In the genomic region with DNA sequence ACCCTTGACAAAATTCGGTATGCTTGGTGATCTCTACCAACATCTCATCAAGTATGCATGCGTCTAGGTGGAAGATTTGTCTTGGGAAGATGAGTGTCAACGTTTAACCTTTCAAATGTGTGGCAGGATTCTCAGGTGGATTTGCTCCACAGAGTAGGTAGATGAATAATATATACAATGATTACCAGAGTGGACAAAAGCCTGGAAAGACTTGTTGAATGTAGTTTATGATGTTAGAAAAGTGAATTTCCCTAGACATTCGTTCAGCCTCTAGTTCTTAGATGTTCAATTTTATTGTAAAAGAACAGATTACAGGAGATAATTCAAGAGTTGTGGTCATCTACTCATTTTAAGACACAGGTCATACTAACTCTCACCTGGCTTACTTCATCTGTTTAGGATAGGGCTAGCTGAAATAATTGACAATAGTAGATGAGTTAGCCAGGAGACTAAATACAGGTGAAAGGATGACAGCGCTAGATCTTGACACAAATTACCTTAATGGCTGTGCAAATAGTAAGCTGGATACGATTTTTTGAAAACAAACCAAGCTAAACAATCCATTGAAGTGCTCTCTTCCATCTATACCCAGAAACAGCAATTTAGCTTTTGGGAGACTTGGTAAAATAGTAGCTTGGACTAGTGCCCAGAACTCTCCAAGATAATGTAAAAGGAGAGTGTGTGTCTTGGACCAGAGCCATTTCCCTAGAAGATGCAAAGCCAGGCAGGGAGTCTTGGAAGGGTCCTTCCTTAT, we compare ENCODE assay signal across 11 cellular contexts.
DNase-seq lines count a peak whose midpoint lies in the region; ATAC-seq and TF ChIP-seq lines count a peak whose summit lies in the region.
"Had no signal": no experiment of that assay in that cellular context is flagged by ENCODE, and none has a peak within 500 bp of the region (broad histone marks: within the 10 kb centered on the region; RNA-seq: fewer than 3 reads in every experiment).

No MANE protein-coding gene starts in this region.

- H3K9me2 ChIP-seq in PC-3 (replicated peaks; ENCODE audit: low read length) (no peaks in the 10 kb centered on the region), hepatocyte (replicated peaks; ENCODE audit: insufficient read depth) (no peaks in the 10 kb centered on the region)

- no peak overlapping the region for H3K27ac ChIP-seq in PC-3 (ENCODE audit: low read length)
- H3K27ac ChIP-seq in hepatocyte = no peak overlapping the region
- H3K27ac ChIP-seq in suprapubic skin = no peak overlapping the region
- H3K27ac ChIP-seq: ascending aorta had no signal

- no peak for ATAC-seq in PC-3
- ATAC-seq in HG02763 (IDR thresholded peaks at IDR 0.05; ENCODE audit: unreplicated experiment) = no peak
- ATAC-seq in GM21737 (IDR thresholded peaks at IDR 0.05; ENCODE audit: unreplicated experiment) = no peak
- ATAC-seq: naive thymus-derived CD4-positive, alpha-beta T cell had no signal

- H3K36me3 ChIP-seq in PC-3 (ENCODE audit: low read depth, low read length) = no peaks in the 10 kb centered on the region
- no peaks in the 10 kb centered on the region for H3K36me3 ChIP-seq in hepatocyte (replicated peaks; ENCODE audit: insufficient read depth, low read depth)
- H3K36me3 ChIP-seq in suprapubic skin = no peaks in the 10 kb centered on the region
- H3K36me3 ChIP-seq: ascending aorta had no signal

- intact Hi-C loops in PC-3 (cut with micrococcal nuclease) (loop anchor here (5.0 kb wide), 2 partner anchors 163 to 863 kb away; no protein-coding TSS in a partner anchor), posterior vena cava (cut with DNase I) (no loop called here)

- peaks cover 39% of the 10 kb centered on the region for H3K27me3 ChIP-seq in PC-3 (ENCODE audit: low read length)
- H3K27me3 ChIP-seq in hepatocyte = no peaks in the 10 kb centered on the region
- H3K27me3 ChIP-seq in suprapubic skin = no peaks in the 10 kb centered on the region
- H3K27me3 ChIP-seq: ascending aorta had no signal

- no peak for TF ChIP-seq EP300 in suprapubic skin (IDR thresholded peaks at IDR 0.05)

- no TSS peak for BruUV-seq in PC-3 (replicated peaks; lab: Mats Ljungman, UMichigan)

- H4K20me1 ChIP-seq in PC-3 (ENCODE audit: low read length) (no peaks in the 10 kb centered on the region), hepatocyte (ENCODE audit: insufficient read depth, poor library complexity, severe bottlenecking) (no peaks in the 10 kb centered on the region)

- H3F3A ChIP-seq in PC-3 (ENCODE audit: low read length, unreplicated experiment) = no peaks in the 10 kb centered on the region

- no peak overlapping the region for H3K9ac ChIP-seq in PC-3 (ENCODE audit: low read length)

- CTCF ChIA-PET in PC-3 (lab: Charles Lee) = no interaction called here

- POLR2A ChIA-PET in PC-3 (lab: Charles Lee; ENCODE audit: unreplicated experiment) = no interaction called here

- no peaks in the 10 kb centered on the region for H3K79me2 ChIP-seq in PC-3 (ENCODE audit: low read length)
- no peaks in the 10 kb centered on the region for H3K79me2 ChIP-seq in hepatocyte

- WGBS in hepatocyte (ENCODE audit: low lambda C conversion rate, missing lambda C conversion rate) = 56% methylated on average over 6 of the region's 6 CpGs
- 71% methylated on average over 6 of the region's 6 CpGs for WGBS in suprapubic skin

- H2AFZ ChIP-seq in PC-3 (ENCODE audit: low read length) (no peak overlapping the region), hepatocyte (no peak overlapping the region)

- H3K9me3 ChIP-seq in PC-3 (ENCODE audit: low read length) = no peaks in the 10 kb centered on the region
- H3K9me3 ChIP-seq in hepatocyte (ENCODE audit: low read depth) = no peaks in the 10 kb centered on the region
- H3K9me3 ChIP-seq in suprapubic skin = no peaks in the 10 kb centered on the region
- H3K9me3 ChIP-seq: ascending aorta had no signal

- H3K4me2 ChIP-seq in PC-3 (ENCODE audit: low read length) (no peak overlapping the region), hepatocyte (no peak overlapping the region)

- no peak for TF ChIP-seq POLR2A in suprapubic skin (IDR thresholded peaks at IDR 0.05)

- TF ChIP-seq CTCF in PC-3 (conservative IDR thresholded peaks at IDR 0.05; ENCODE audit: low read depth, low read length) (no peak), hepatocyte (IDR thresholded peaks at IDR 0.05; ENCODE audit: poor library complexity) (no peak), suprapubic skin (IDR thresholded peaks at IDR 0.05) (no peak)

- DNase-seq in DMS79 treated with DMSO at 0.1 percent for 48 hours (lab: John Stamatoyannopoulos, UW) (peak; percentile 100), NCI-H187 treated with DMSO at 0.1 percent for 48 hours (lab: John Stamatoyannopoulos, UW) (peak; percentile 96), PC-3 (peak; percentile 65), hepatocyte (ENCODE audit: low spot score) (peak; percentile 57), posterior vena cava (ENCODE audit: low spot score) (no peak), suprapubic skin (ENCODE audit: low spot score in 2 of 2) (no peak)
- DNase-seq: H7; naive thymus-derived CD4-positive, alpha-beta T cell had no signal

- H3K4me3 ChIP-seq in PC-3 (ENCODE audit: low read length) (no peak overlapping the region), hepatocyte (no peak overlapping the region), suprapubic skin (no peak overlapping the region)
- H3K4me3 ChIP-seq: ascending aorta had no signal

- H3K4me1 ChIP-seq in PC-3 (ENCODE audit: insufficient read depth, low read length) = peaks cover 7% of the 10 kb centered on the region
- no peaks in the 10 kb centered on the region for H3K4me1 ChIP-seq in hepatocyte (ENCODE audit: insufficient read depth)
- H3K4me1 ChIP-seq in suprapubic skin = no peaks in the 10 kb centered on the region
- H3K4me1 ChIP-seq: ascending aorta had no signal

Comparison
In these comparisons a context has a peak if more than half of its experiments do, and no peak if none do; other contexts are left out.
1. DNase-seq: peak in DMS79 treated with DMSO at 0.1 percent for 48 hours (single experiment), NCI-H187 treated with DMSO at 0.1 percent for 48 hours (single experiment), PC-3 (single experiment) and hepatocyte (single experiment); none in posterior vena cava (single experiment) and suprapubic skin (0 of 2).